8 cellular contexts compared by ENCODE assay signal in the genomic region with DNA sequence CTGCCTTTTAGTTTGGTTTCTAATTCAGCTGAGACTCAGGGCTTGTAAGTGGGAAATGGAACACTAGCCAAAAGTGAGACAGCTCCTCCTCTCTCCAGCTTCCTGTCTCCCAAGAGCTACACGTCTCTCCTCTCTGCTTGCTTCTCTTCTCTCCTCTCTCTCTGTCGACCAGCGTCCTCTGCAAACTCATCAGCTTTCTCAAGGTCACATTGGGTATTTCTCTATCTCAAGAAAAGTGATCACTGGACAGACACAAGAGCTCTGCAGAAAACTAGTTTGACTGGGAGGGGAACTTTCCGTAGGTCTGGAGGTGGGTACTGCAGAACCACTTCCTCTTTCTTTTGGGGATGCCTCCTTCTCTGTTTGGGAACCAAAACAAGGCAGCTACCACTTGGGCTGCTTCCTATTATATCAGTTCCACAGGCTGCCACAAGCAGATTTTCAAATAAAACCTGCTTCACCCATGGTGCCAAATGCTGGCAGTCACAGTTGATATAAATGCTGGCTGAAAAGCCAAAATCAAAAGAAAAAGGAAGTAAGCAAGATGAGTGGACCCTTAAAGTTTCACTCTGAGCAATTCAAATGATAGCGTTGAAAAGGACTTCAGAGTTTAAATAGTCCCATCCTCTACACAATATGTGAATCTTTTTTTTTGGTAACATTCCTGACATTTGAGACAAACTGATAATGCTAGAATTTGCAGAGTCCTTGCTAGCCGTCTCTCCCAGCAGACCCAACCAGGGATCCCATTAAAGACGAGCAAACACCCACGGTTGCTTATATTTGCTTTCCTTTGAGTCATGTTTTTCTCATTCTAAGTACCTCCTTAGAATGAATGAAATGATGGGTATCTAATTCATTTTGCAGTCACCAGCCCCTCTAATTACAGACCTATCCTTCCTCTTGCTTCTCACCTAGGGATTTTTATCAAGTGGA. TPM values are rescaled to one million over a fixed set of nuclear protein-coding genes. Genes with fewer than 3 reads are reported as not detected.
DNase-seq lines count a peak whose midpoint lies in the region; ATAC-seq, FAIRE-seq and TF ChIP-seq lines count a peak whose summit lies in the region.

No MANE protein-coding gene starts in this region.

- CTCF ChIA-PET in activated CD8-positive, alpha-beta T cell treated with anti-CD3 and anti-CD28 coated beads for 36 hours (lab: Charles Lee): interaction anchor here (1.0 to 1.3 kb wide), 3 partner anchors 10 to 110 kb away, joined by 4 to 5 read pairs (median 5); no protein-coding TSS in a partner anchor

- H4K20me1 ChIP-seq in keratinocyte (ENCODE audit: control insufficient read depth, extremely low read depth, insufficient read depth, low read length): no peaks in the 10 kb centered on the region

- DNase-seq in G401 (ENCODE audit: low spot score) (peak; percentile 36), keratinocyte (ENCODE audit: low read depth, low spot score) (no peak), foreskin melanocyte (no peak), NCI-H510A (lab: John Stamatoyannopoulos, UW) (no peak), COLO668 (lab: John Stamatoyannopoulos, UW; ENCODE audit: unreplicated experiment) (no peak)
- peak; percentile 27 for DNase-seq in activated CD8-positive, alpha-beta T cell treated with anti-CD3 and anti-CD28 coated beads for 36 hours

- H3K4me3 Mint-ChIP-seq in activated CD8-positive, alpha-beta T cell treated with anti-CD3 and anti-CD28 coated beads for 36 hours: peak overlapping the region; percentile 21

- TF ChIP-seq CTCF in activated CD8-positive, alpha-beta T cell treated with anti-CD3 and anti-CD28 coated beads for 36 hours (IDR thresholded peaks at IDR 0.05): no peak
- TF ChIP-seq CTCF in keratinocyte (optimal IDR thresholded peaks at IDR 0.05 in 1 of 3, IDR thresholded peaks at IDR 0.05 in 1 of 3, conservative IDR thresholded peaks at IDR 0.05 in 1 of 3; ENCODE audit: extremely low read depth in 1 of 3, insufficient read depth in 2 of 3, low read length in 3 of 3): no peak

- H3K4me3 ChIP-seq in keratinocyte (ENCODE audit: control insufficient read depth in 2 of 3, extremely low read depth in 1 of 3, insufficient read depth in 2 of 3, low read depth in 1 of 3, low read length in 3 of 3): peak overlapping the region in 1 of 3 experiments; percentile 26

- peak; percentile 29 for FAIRE-seq in keratinocyte (lab: Jason Lieb, UNC)

- H3K27me3 Mint-ChIP-seq in activated CD8-positive, alpha-beta T cell treated with anti-CD3 and anti-CD28 coated beads for 36 hours: no peaks in the 10 kb centered on the region

- H3K27me3 ChIP-seq in keratinocyte (ENCODE audit: control insufficient read depth, extremely low read depth, insufficient read depth, low read length): no peaks in the 10 kb centered on the region

- peak overlapping the region; percentile 68 for H3K27ac Mint-ChIP-seq in activated CD8-positive, alpha-beta T cell treated with anti-CD3 and anti-CD28 coated beads for 36 hours

- H2AFZ ChIP-seq in keratinocyte (ENCODE audit: control insufficient read depth, low read length): peak overlapping the region; percentile 85

- intact Hi-C loops in activated CD8-positive, alpha-beta T cell treated with anti-CD3 and anti-CD28 coated beads for 36 hours (cut with micrococcal nuclease): no loop called here

- dilution Hi-C loops in keratinocyte (cut with MboI; ENCODE audit: extremely low pct_ligation_motif_present, low sequenced_read_pairs): no loop called here

- H3K4me1 Mint-ChIP-seq in activated CD8-positive, alpha-beta T cell treated with anti-CD3 and anti-CD28 coated beads for 36 hours (ENCODE audit: low read depth): peaks cover 11% of the 10 kb centered on the region

- H3K9ac ChIP-seq in keratinocyte (ENCODE audit: control insufficient read depth, extremely low read depth, insufficient read depth, low read length): no peak overlapping the region

- no peaks in the 10 kb centered on the region for H3K36me3 ChIP-seq in keratinocyte (ENCODE audit: control insufficient read depth in 2 of 2, extremely low read depth in 1 of 2, insufficient read depth in 2 of 2, low read length in 2 of 2)

- H3K4me2 ChIP-seq in keratinocyte (ENCODE audit: control insufficient read depth, extremely low read depth, insufficient read depth, low read depth, low read length): peak overlapping the region; percentile 56

- ATAC-seq in GM19438 (IDR thresholded peaks at IDR 0.05; ENCODE audit: low read depth, unreplicated experiment) (peak; percentile 97), HG03442 (IDR thresholded peaks at IDR 0.05; ENCODE audit: unreplicated experiment) (peak; percentile 94)
- peak; percentile 75 for ATAC-seq in activated CD8-positive, alpha-beta T cell treated with anti-CD3 and anti-CD28 coated beads for 36 hours

- POLR2A ChIA-PET in activated CD8-positive, alpha-beta T cell treated with anti-CD3 and anti-CD28 coated beads for 36 hours (lab: Charles Lee): no interaction called here

- H3K4me1 ChIP-seq in keratinocyte (ENCODE audit: control insufficient read depth, extremely low read depth, insufficient read depth, low read length): peaks cover 10% of the 10 kb centered on the region

- no peaks in the 10 kb centered on the region for H3K79me2 ChIP-seq in keratinocyte (ENCODE audit: control insufficient read depth, insufficient read depth, low read length)

- in situ Hi-C loops in G401 (cut with HindIII; ENCODE audit: low sequenced_read_pairs): no loop called here

- no peaks in the 10 kb centered on the region for H3K36me3 Mint-ChIP-seq in activated CD8-positive, alpha-beta T cell treated with anti-CD3 and anti-CD28 coated beads for 36 hours (ENCODE audit: low read depth)

- no peaks in the 10 kb centered on the region for H3K9me1 ChIP-seq in keratinocyte (ENCODE audit: control insufficient read depth, extremely low read depth, insufficient read depth, low read length)

- no peaks in the 10 kb centered on the region for H3K9me3 ChIP-seq in keratinocyte (ENCODE audit: control insufficient read depth, low read depth, low read length)

- H3K27ac ChIP-seq in keratinocyte (ENCODE audit: control insufficient read depth, insufficient read depth, low read length): no peak overlapping the region

- no peaks in the 10 kb centered on the region for H3K9me3 Mint-ChIP-seq in activated CD8-positive, alpha-beta T cell treated with anti-CD3 and anti-CD28 coated beads for 36 hours

RNA-seq across cellular contexts. Expression of gene DYNC1LI1, which starts 7.2 kb away (rescaled TPM):
- 46.6 and 78.6 TPM in 2 replicates for total RNA-seq in G401 (2014; rRNA removed; shearing (Covaris generic))
- total RNA-seq in activated CD8-positive, alpha-beta T cell treated with anti-CD3 and anti-CD28 coated beads for 36 hours: 10 to 100 TPM; 31.0 to 31.8 TPM
- polyA plus RNA-seq in keratinocyte: 26.4 to 64.4 TPM (median 32.0 TPM) in 3 replicates
- polyA plus RNA-seq in keratinocyte (2011; ENCODE audit: low read depth): 30.1 TPM
- 28.3 and 46.9 TPM in 2 replicates for polyA plus RNA-seq in keratinocyte (2011; cell fraction: cytosol; rRNA removed)
- 23.8 and 37.2 TPM in 2 replicates for polyA plus RNA-seq in keratinocyte (2011; cell fraction: nucleus; rRNA removed)
- polyA plus RNA-seq in keratinocyte (2012; ENCODE audit: low replicate concordance): 26.1 and 31.6 TPM in 2 replicates
- polyA minus RNA-seq in keratinocyte: 6.1 to 18.1 TPM (median 9.7 TPM) in 3 replicates
- 20.1 TPM for polyA minus RNA-seq in keratinocyte (2011; cell fraction: cytosol; rRNA and poly(A)+ RNA removed)
- 14.6 and 25.5 TPM in 2 replicates for polyA minus RNA-seq in keratinocyte (2011; cell fraction: nucleus; rRNA and poly(A)+ RNA removed)

Comparison
In these comparisons a context has a peak if more than half of its experiments do, and no peak if none do; other contexts are left out.
1. DNase-seq: peak in G401 (single experiment) and activated CD8-positive, alpha-beta T cell treated with anti-CD3 and anti-CD28 coated beads for 36 hours (single experiment); none in keratinocyte (single experiment), foreskin melanocyte (single experiment), NCI-H510A (single experiment) and COLO668 (single experiment).
2. Peak in every context shown above with its lines, with median percentiles within 50 percentile points of each other: ATAC-seq.